ENCODE assay signal across 11 cellular contexts in genomic region chr7:5586279-5586962, GRCh38. TPM values are rescaled to one million over a fixed set of nuclear protein-coding genes. Genes with fewer than 3 reads are reported as not detected.
A peak's percentile ranks its signal among the peaks of the same experiment; 100 is the strongest.
DNase-seq lines count a peak whose midpoint lies in the region; ATAC-seq, FAIRE-seq and TF ChIP-seq lines count a peak whose summit lies in the region.
"Had no signal": no experiment of that assay in that cellular context is flagged by ENCODE, and none has a peak within 500 bp of the region (broad histone marks: within the 10 kb centered on the region; RNA-seq: fewer than 3 reads in every experiment).

No MANE protein-coding gene starts in this region.

- TF ChIP-seq RAD21 in A549 (conservative IDR thresholded peaks at IDR 0.05 in 1 of 2, IDR thresholded peaks at IDR 0.05 in 1 of 2): no peak

- no peak overlapping the region for H3K4me2 ChIP-seq in A549

- TF ChIP-seq EP300 in A549 (IDR thresholded peaks at IDR 0.05) (no peak), tibial nerve (IDR thresholded peaks at IDR 0.05) (no peak)

- H3K4me1 ChIP-seq in A549 (peaks cover 5% of the 10 kb centered on the region), HEK293 (ENCODE audit: control insufficient read depth, insufficient read depth, low read length) (no peaks in the 10 kb centered on the region), tibial nerve (peaks cover 0 to 4% (median 1%) of the 10 kb centered on the region in 4 donors)
- H3K4me1 ChIP-seq: HAP-1, uterus had no signal

- H3K9me3 ChIP-seq in A549 (no peaks in the 10 kb centered on the region), HEK293 (ENCODE audit: control insufficient read depth, insufficient read depth, low read depth, low read length) (no peaks in the 10 kb centered on the region), tibial nerve (peaks cover 0 to 6% (median 0%) of the 10 kb centered on the region in 4 donors)
- H3K9me3 ChIP-seq: HAP-1, uterus had no signal

- H3K36me3 ChIP-seq in HEK293 (ENCODE audit: control insufficient read depth in 2 of 2, insufficient read depth in 1 of 2, low read length in 2 of 2): no peaks in the 10 kb centered on the region
- H3K36me3 ChIP-seq in tibial nerve: no peaks in the 10 kb centered on the region
- H3K36me3 ChIP-seq: HAP-1, uterus had no signal

- H3K27me3 ChIP-seq in tibial nerve: no peaks in the 10 kb centered on the region
- H3K27me3 ChIP-seq: uterus had no signal

- TF ChIP-seq CTCF in A549 (IDR thresholded peaks at IDR 0.05) (no peak), HEK293 (tag by site-specific recombination; IDR thresholded peaks at IDR 0.05) (no peak), tibial nerve (IDR thresholded peaks at IDR 0.05) (no peak)

- no peak overlapping the region for H3K4me3 ChIP-seq in A549
- H3K4me3 ChIP-seq in HEK293 (ENCODE audit: low read depth, low read length): no peak overlapping the region
- no peak overlapping the region for H3K4me3 ChIP-seq in tibial nerve
- H3K4me3 ChIP-seq: HAP-1, uterus had no signal

- peak; percentile 12 to 44; a peak in 3 of 6 replicates for ATAC-seq in A549
- no peak for ATAC-seq in HG03354 (IDR thresholded peaks at IDR 0.05; ENCODE audit: poor library complexity, severe bottlenecking, unreplicated experiment)
- ATAC-seq in HG02840 (IDR thresholded peaks at IDR 0.05; ENCODE audit: low FRiP score, unreplicated experiment): no peak

- POLR2A ChIA-PET in A549 (lab: Yijun Ruan, JAX): no interaction called here
- POLR2A ChIA-PET in HEK293 (lab: Yijun Ruan, JAX): no interaction called here

- DNase-seq in A549 (ENCODE audit: low read depth in 1 of 2, low spot score in 1 of 2): no peak
- peak; percentile 71 to 79 for DNase-seq in NCI-H446 (lab: John Stamatoyannopoulos, UW)
- DNase-seq in cerebellum (ENCODE audit: low spot score): peak; percentile 69
- no peak for DNase-seq in tibial nerve (ENCODE audit: low spot score in 2 of 2)
- DNase-seq in GM12891 (ENCODE audit: insufficient read length, low spot score): no peak
- DNase-seq: NCI-H2081 treated with DMSO at 0.1 percent for 48 hours, uterus had no signal

- WGBS in A549 (ENCODE audit: missing lambda C conversion rate): 79% methylated on average over 20 of the region's 22 CpGs
- 87 to 91% methylated on average over 16 to 19 of the region's 22 CpGs for WGBS in tibial nerve, 2 donors

- FAIRE-seq in A549 (lab: Jason Lieb, UNC) (no peak), GM12891 (lab: Jason Lieb, UNC) (no peak)

- TF ChIP-seq POLR2A in A549 (IDR thresholded peaks at IDR 0.05; ENCODE audit: low read length) (no peak), tibial nerve (IDR thresholded peaks at IDR 0.05) (no peak), GM12891 (IDR thresholded peaks at IDR 0.05; ENCODE audit: low read depth, low read length) (no peak)

- CTCF ChIA-PET in A549 (lab: Yijun Ruan, JAX) (interaction anchor here (1.2 to 3.8 kb wide), 3 partner anchors 12 to 78 kb away, joined by 3 to 23 read pairs (median 5); no protein-coding TSS in a partner anchor), HEK293 (lab: Yijun Ruan, JAX) (no interaction called here)

- H3K27ac ChIP-seq in A549: no peak overlapping the region
- H3K27ac ChIP-seq in HEK293 (ENCODE audit: extremely low read depth, low read depth, low read length): no peak overlapping the region
- no peak overlapping the region for H3K27ac ChIP-seq in tibial nerve
- H3K27ac ChIP-seq: uterus had no signal

TF ChIP-seq in A549, 52 proteins besides CTCF, POLR2A, EP300 and RAD21 (continues in another document):
- TF ChIP-seq NFE2L2 (conservative IDR thresholded peaks at IDR 0.05; ENCODE audit: low read length) (no peak), CHD4 (IDR thresholded peaks at IDR 0.05; ENCODE audit: borderline replicate concordance) (no peak), HES2 (IDR thresholded peaks at IDR 0.05) (no peak), CEBPB (IDR thresholded peaks at IDR 0.05) (no peak), FOSB (CRISPR knock-in tag; IDR thresholded peaks at IDR 0.05) (no peak), CBX2 (IDR thresholded peaks at IDR 0.05; ENCODE audit: borderline replicate concordance, low read depth) (no peak)
- TF ChIP-seq, protein P1, sequence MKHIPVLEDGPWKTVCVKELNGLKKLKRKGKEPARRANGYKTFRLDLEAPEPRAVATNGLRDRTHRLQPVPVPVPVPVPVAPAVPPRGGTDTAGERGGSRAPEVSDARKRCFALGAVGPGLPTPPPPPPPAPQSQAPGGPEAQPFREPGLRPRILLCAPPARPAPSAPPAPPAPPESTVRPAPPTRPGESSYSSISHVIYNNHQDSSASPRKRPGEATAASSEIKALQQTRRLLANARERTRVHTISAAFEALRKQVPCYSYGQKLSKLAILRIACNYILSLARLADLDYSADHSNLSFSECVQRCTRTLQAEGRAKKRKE (CRISPR knock-in tag; IDR thresholded peaks at IDR 0.05; ENCODE audit: low read depth): no peak

TF ChIP-seq in HEK293, 187 proteins besides CTCF, POLR2A, EP300 and RAD21 (continues in another document):
- TF ChIP-seq PRDM10 (tag by site-specific recombination; IDR thresholded peaks at IDR 0.05) (peak; percentile 90), EGR2 (tag by site-specific recombination; IDR thresholded peaks at IDR 0.05; ENCODE audit: low read depth) (peak; percentile 20; the same call in 1 of the 2 replicates)

TF ChIP-seq in GM12891, 5 proteins besides CTCF, POLR2A, EP300 and RAD21:
- no peak for TF ChIP-seq POU2F2 (IDR thresholded peaks at IDR 0.05; ENCODE audit: low read depth, low read length)
- no peak for TF ChIP-seq SPI1 (IDR thresholded peaks at IDR 0.05; ENCODE audit: low read depth, low read length)
- no peak for TF ChIP-seq POLR2AphosphoS5 (IDR thresholded peaks at IDR 0.05; ENCODE audit: low read depth, low read length)

RNA-seq across cellular contexts. Expression of gene FSCN1, which starts 6.2 kb away (rescaled TPM):
- polyA plus RNA-seq in A549 (2011; rRNA removed): 39.1 and 50.6 TPM in 2 replicates
- polyA plus RNA-seq in A549 (2012; cell fraction: cytosol; rRNA removed): 139 and 218 TPM in 2 replicates
- 193 and 320 TPM in 2 replicates for polyA plus RNA-seq in A549 (2012; cell fraction: nucleus; rRNA removed)
- polyA plus RNA-seq in A549 (2017; fragmentation: RNase III; extraction: RNeasy Plus Mini Kit Qiagen cat#74134 plus additional on column Dnase treatment): 165 to 184 TPM (median 171 TPM) in 3 replicates
- 37.2 and 59.3 TPM in 2 replicates for polyA minus RNA-seq in A549 (2011; rRNA and poly(A)+ RNA removed)
- 136 TPM for total RNA-seq in cerebellum
- 100 to 1,000 TPM in 3 of 4 donors, 10 to 100 TPM in 1; 88.8 to 197 (median 145) TPM for total RNA-seq in tibial nerve
- polyA plus RNA-seq in GM12891 (2012; ENCODE audit: low read depth, missing spikeins): 198 TPM

RNA-seq across cellular contexts. Expression of gene ACTB, which starts 56.0 kb away (rescaled TPM):
- polyA plus RNA-seq in A549 (2011; rRNA removed) (1,312 and 1,863 TPM in 2 replicates), A549 (2017; fragmentation: RNase III; extraction: RNeasy Plus Mini Kit Qiagen cat#74134 plus additional on column Dnase treatment) (5,057 to 5,556 TPM (median 5,344 TPM) in 3 replicates)
- polyA plus RNA-seq in A549 (2012; cell fraction: cytosol; rRNA removed): 6,925 and 8,166 TPM in 2 replicates
- polyA plus RNA-seq in A549 (2012; cell fraction: nucleus; rRNA removed): 8,032 and 13,648 TPM in 2 replicates
- 3,044 and 5,216 TPM in 2 replicates for polyA minus RNA-seq in A549 (2011; rRNA and poly(A)+ RNA removed)
- total RNA-seq in cerebellum (1,194 TPM), tibial nerve (1,000 to 10,000 TPM; 2,341 to 3,557 (median 2,894) TPM)
- polyA plus RNA-seq in GM12891 (2012; ENCODE audit: low read depth, missing spikeins): 9,343 TPM

Comparison
In these comparisons a context has a peak if more than half of its experiments do, and no peak if none do; other contexts are left out.
1. ATAC-seq: peak in A549 (2 of 2); none in HG03354 (single experiment) and HG02840 (single experiment).
2. DNase-seq: peak in NCI-H446 (2 of 2) and cerebellum (single experiment); none in A549 (0 of 2), tibial nerve (0 of 2) and GM12891 (single experiment).